32 cellular contexts compared by ENCODE assay signal in genomic region chr1:212491454-212491853, GRCh38. TPM values are rescaled to one million over a fixed set of nuclear protein-coding genes. Genes with fewer than 3 reads are reported as not detected.
DNase-seq lines count a peak whose midpoint lies in the region; ATAC-seq, FAIRE-seq and TF ChIP-seq lines count a peak whose summit lies in the region.
"Had no signal": no experiment of that assay in that cellular context is flagged by ENCODE, and none has a peak within 500 bp of the region (broad histone marks: within the 10 kb centered on the region; RNA-seq: fewer than 3 reads in every experiment).

No MANE protein-coding gene starts in this region.

- no peak for TF ChIP-seq RAD21 in K562 (CRISPR knock-in tag; conservative IDR thresholded peaks at IDR 0.05 in 1 of 2, IDR thresholded peaks at IDR 0.05 in 1 of 2)

- no peaks in the 10 kb centered on the region for H3K9me3 ChIP-seq in K562 (replicated peaks; ENCODE audit: control insufficient read depth, insufficient read depth, low read depth, low read length)
- H3K9me3 ChIP-seq: adrenal gland, esophagus squamous epithelium, pancreas, upper lobe of left lung had no signal

- 5% methylated on average over 4 of the region's 4 CpGs for WGBS in K562 (ENCODE audit: insufficient coverage, low coverage, missing lambda C conversion rate)

- no peak overlapping the region for H3K27ac ChIP-seq in K562 (ENCODE audit: extremely low read depth, low read depth, low read length)
- H3K27ac ChIP-seq: 22Rv1, adrenal gland, esophagus squamous epithelium, foreskin keratinocyte, pancreas had no signal

- H3K27ac Mint-ChIP-seq in stimulated activated effector memory CD8-positive, alpha-beta T cell treated with anti-CD3 and anti-CD28 coated beads, Interleukin-12 subunit alpha, Interleukin-12 subunit beta, amount 100 ng/mL, for 72 hours: peak overlapping the region; percentile 39
- H3K27ac Mint-ChIP-seq: activated CD4-positive, alpha-beta memory T cell treated with anti-CD3 and anti-CD28 coated beads, Interleukin-2, amount 10 ng/mL, durations not matched to agents 7 days and 5 days; activated naive CD4-positive, alpha-beta T cell treated with anti-CD3 and anti-CD28 coated beads for 36 hours; CD4-positive, alpha-beta memory T cell; nephron progenitor cell; stimulated activated memory B cell treated with anti-CD40 and anti-IgM and Interleukin-4, amounts not matched to agents 10 μg/mL and 1 μg/mL and 100 μg/mL, for 72 hours had no signal

- CTCF ChIA-PET in K562 (lab: Yijun Ruan, JAX; ENCODE audit: low intra/inter-chr PET ratio): no interaction called here

- no peaks in the 10 kb centered on the region for H3K36me3 Mint-ChIP-seq in stimulated activated effector memory CD8-positive, alpha-beta T cell treated with anti-CD3 and anti-CD28 coated beads, Interleukin-12 subunit alpha, Interleukin-12 subunit beta, amount 100 ng/mL, for 72 hours
- H3K36me3 Mint-ChIP-seq: CD4-positive, alpha-beta memory T cell; stimulated activated memory B cell treated with anti-CD40 and anti-IgM and Interleukin-4, amounts not matched to agents 10 μg/mL and 1 μg/mL and 100 μg/mL, for 72 hours had no signal

- POLR2A ChIA-PET in K562 (lab: Yijun Ruan, JAX): interaction anchor here (0.7 to 1.3 kb wide), 5 partner anchors 9 to 128 kb away, joined by 3 to 6 read pairs (median 3); partner anchors contain the start of gene ATF3

- ATAC-seq in K562: no peak
- ATAC-seq in stimulated activated effector memory CD8-positive, alpha-beta T cell treated with anti-CD3 and anti-CD28 coated beads, Interleukin-12 subunit alpha, Interleukin-12 subunit beta, amount 100 ng/mL, for 72 hours: no peak
- ATAC-seq: activated CD4-positive, CD25-positive, alpha-beta regulatory T cell treated with anti-CD3 and anti-CD28 coated beads, Interleukin-2, amount 50 U/mL, for 24 hours; foreskin keratinocyte; stimulated activated memory B cell treated with anti-CD40 and anti-IgM and Interleukin-4, amounts not matched to agents 10 μg/mL and 1 μg/mL and 100 μg/mL, for 72 hours had no signal

- H2AFZ ChIP-seq in K562 (ENCODE audit: low read depth, low read length): no peak overlapping the region

- TF ChIP-seq POLR2A in K562 (conservative IDR thresholded peaks at IDR 0.05): no peak

- H3K4me2 ChIP-seq in K562 (ENCODE audit: insufficient read depth, low read length): no peak overlapping the region

- in situ Hi-C loops in K562 (cut with MboI): no loop called here

- no peak overlapping the region for H3K4me3 Mint-ChIP-seq in stimulated activated effector memory CD8-positive, alpha-beta T cell treated with anti-CD3 and anti-CD28 coated beads, Interleukin-12 subunit alpha, Interleukin-12 subunit beta, amount 100 ng/mL, for 72 hours
- H3K4me3 Mint-ChIP-seq: activated CD4-positive, alpha-beta memory T cell treated with anti-CD3 and anti-CD28 coated beads, Interleukin-2, amount 10 ng/mL, durations not matched to agents 7 days and 5 days; activated naive CD4-positive, alpha-beta T cell treated with anti-CD3 and anti-CD28 coated beads for 36 hours; CD4-positive, alpha-beta memory T cell; central memory CD8-positive, alpha-beta T cell; nephron progenitor cell; stimulated activated memory B cell treated with anti-CD40 and anti-IgM and Interleukin-4, amounts not matched to agents 10 μg/mL and 1 μg/mL and 100 μg/mL, for 72 hours had no signal

- peak; percentile 80 for DNase-seq in SIG-M5 treated with dmso at 0.1 percent for 504 hours (lab: John Stamatoyannopoulos, UW; ENCODE audit: unreplicated experiment)
- no peak for DNase-seq in SIG-M5 (lab: John Stamatoyannopoulos, UW)
- peak; percentile 43 to 81 for DNase-seq in NOMO-1 (lab: John Stamatoyannopoulos, UW; ENCODE audit: unreplicated experiment in 2 of 2)
- DNase-seq in K562 (ENCODE audit: extremely low read depth in 1 of 4, low spot score in 3 of 4): no peak
- DNase-seq in stimulated activated effector memory CD8-positive, alpha-beta T cell treated with anti-CD3 and anti-CD28 coated beads, Interleukin-12 subunit alpha, Interleukin-12 subunit beta, amount 100 ng/mL, for 72 hours (ENCODE audit: low spot score in 2 of 2): no peak
- no peak for DNase-seq in NCI-H1694 treated with DMSO at 0.1 percent for 48 hours (lab: John Stamatoyannopoulos, UW)
- no peak for DNase-seq in SW480 (ENCODE audit: low spot score)
- DNase-seq in iPS-NIHi7 (ENCODE audit: extremely low spot score): no peak
- DNase-seq: activated CD4-positive, alpha-beta memory T cell treated with anti-CD3 and anti-CD28 coated beads, Interleukin-2, amount 10 ng/mL, durations not matched to agents 7 days and 5 days; activated CD8-positive, alpha-beta memory T cell treated with anti-CD3 and anti-CD28 coated beads, Interleukin-2, amount 50 U/mL, for 48 hours; activated naive CD4-positive, alpha-beta T cell treated with anti-CD3 and anti-CD28 coated beads for 36 hours; CD4-positive, alpha-beta memory T cell; dorsolateral prefrontal cortex; EL; esophagus squamous epithelium; foreskin keratinocyte; NCI-H1436; NCI-H2081 treated with DMSO at 0.1 percent for 48 hours; NCI-H226; NCI-H526 treated with DMSO at 0.1 percent for 48 hours; nephron progenitor cell; pancreas; retina; T-helper 2 cell; upper lobe of left lung had no signal

- H3K79me2 ChIP-seq in K562 (ENCODE audit: control insufficient read depth, insufficient read depth, low read length): no peaks in the 10 kb centered on the region

- no peak for TF ChIP-seq EP300 in K562 (IDR thresholded peaks at IDR 0.05; ENCODE audit: low read length)

- no peaks in the 10 kb centered on the region for H4K20me1 ChIP-seq in K562 (replicated peaks; ENCODE audit: control insufficient read depth, insufficient read depth, low read length)

- intact Hi-C loops in K562 (cut with micrococcal nuclease): no loop called here

- no peak for TF ChIP-seq CTCF in K562 (IDR thresholded peaks at IDR 0.05 in 2 of 3, conservative IDR thresholded peaks at IDR 0.05 in 1 of 3; ENCODE audit: insufficient read depth in 2 of 3, low read depth in 1 of 3, low read length in 3 of 3)

- no peaks in the 10 kb centered on the region for H3K36me3 ChIP-seq in K562 (ENCODE audit: control insufficient read depth, insufficient read depth, low read length)
- H3K36me3 ChIP-seq: adrenal gland, esophagus squamous epithelium, pancreas, upper lobe of left lung had no signal

- peaks cover 2 to 3% of the 10 kb centered on the region in 2 experiments; a peak in 3 of 5 replicates for H3K4me1 ChIP-seq in K562 (replicated peaks in 1 of 2; ENCODE audit: control insufficient read depth in 2 of 2, insufficient read depth in 2 of 2, low read length in 2 of 2)
- H3K4me1 ChIP-seq: adrenal gland, foreskin keratinocyte had no signal

- H3K4me3 ChIP-seq in K562: no peak overlapping the region
- H3K4me3 ChIP-seq: adrenal gland, dorsolateral prefrontal cortex, esophagus squamous epithelium, pancreas, upper lobe of left lung had no signal

- H3K4me1 Mint-ChIP-seq in stimulated activated effector memory CD8-positive, alpha-beta T cell treated with anti-CD3 and anti-CD28 coated beads, Interleukin-12 subunit alpha, Interleukin-12 subunit beta, amount 100 ng/mL, for 72 hours: peaks cover 15% of the 10 kb centered on the region
- H3K4me1 Mint-ChIP-seq: CD4-positive, alpha-beta memory T cell had no signal

- FAIRE-seq in K562 (lab: Jason Lieb, UNC): no peak
- FAIRE-seq: H1, HTR-8/SVneo, pancreas had no signal

- peaks cover 29 to 41% of the 10 kb centered on the region in 2 experiments for H3K27me3 ChIP-seq in K562 (ENCODE audit: control insufficient read depth in 2 of 2, insufficient read depth in 2 of 2, low read length in 2 of 2)
- H3K27me3 ChIP-seq: adrenal gland, dorsolateral prefrontal cortex, esophagus squamous epithelium, pancreas, upper lobe of left lung had no signal

- no TSS peak for BruUV-seq in K562 (replicated peaks; lab: Mats Ljungman, UMichigan)

- no peaks in the 10 kb centered on the region for H3K9me3 Mint-ChIP-seq in stimulated activated effector memory CD8-positive, alpha-beta T cell treated with anti-CD3 and anti-CD28 coated beads, Interleukin-12 subunit alpha, Interleukin-12 subunit beta, amount 100 ng/mL, for 72 hours
- H3K9me3 Mint-ChIP-seq: activated CD4-positive, alpha-beta memory T cell treated with anti-CD3 and anti-CD28 coated beads, Interleukin-2, amount 10 ng/mL, durations not matched to agents 7 days and 5 days; activated naive CD4-positive, alpha-beta T cell treated with anti-CD3 and anti-CD28 coated beads for 36 hours; CD4-positive, alpha-beta memory T cell; central memory CD8-positive, alpha-beta T cell; nephron progenitor cell; stimulated activated memory B cell treated with anti-CD40 and anti-IgM and Interleukin-4, amounts not matched to agents 10 μg/mL and 1 μg/mL and 100 μg/mL, for 72 hours had no signal

- no peaks in the 10 kb centered on the region for H3K9me1 ChIP-seq in K562 (ENCODE audit: control insufficient read depth, insufficient read depth, low read length)

- no peak overlapping the region for H3K9ac ChIP-seq in K562 (ENCODE audit: insufficient read depth in 1 of 2, low read depth in 2 of 2, low read length in 2 of 2)

TF ChIP-seq in K562, 482 proteins besides CTCF, POLR2A, EP300 and RAD21:
- TF ChIP-seq MYBL2 (IDR thresholded peaks at IDR 0.05; ENCODE audit: low read depth): no peak
- TF ChIP-seq MYBL2 (CRISPR knock-in tag; IDR thresholded peaks at IDR 0.05; ENCODE audit: borderline replicate concordance): no peak
- 0 out of 2 replicates have a peak, but pooled peaks have one; percentile 32 for TF ChIP-seq ZNF175 (CRISPR knock-in tag; IDR thresholded peaks at IDR 0.05; ENCODE audit: low read depth)
- no peak for TF ChIP-seq TFAM (CRISPR knock-in tag; conservative IDR thresholded peaks at IDR 0.05)
- peak; percentile 45; the same call in 1 of the 2 replicates for TF ChIP-seq ZNF589 (CRISPR knock-in tag; IDR thresholded peaks at IDR 0.05; ENCODE audit: low read depth)

RNA-seq across cellular contexts. Expression of gene NENF, which starts 58.7 kb away (rescaled TPM):
- 18.4 and 30.9 TPM in 2 replicates for total RNA-seq in K562 (2011; cell fraction: chromatin; rRNA removed; ENCODE audit: low replicate concordance)
- total RNA-seq in K562 (2011; cell fraction: nucleolus; rRNA removed): 52.2 and 53.7 TPM in 2 replicates
- total RNA-seq in K562 (2011; cell fraction: nucleoplasm; rRNA removed): 47.9 and 75.6 TPM in 2 replicates
- total RNA-seq in K562 (2014; rRNA removed): 97.3 and 100 TPM in 2 replicates
- 62.9 and 72.8 TPM in 2 replicates for total RNA-seq in K562 (2014; rRNA removed; fragmentation: Illumina TruSeq; extraction: Trizol)
- total RNA-seq in K562 (2015; rRNA removed; fragmentation: Illumina TruSeq; extraction: Trizol): 51.0 and 55.1 TPM in 2 replicates
- total RNA-seq in K562 (2021): 74.0 and 74.4 TPM in 2 replicates
- 87.6 and 92.4 TPM in 2 replicates for polyA plus RNA-seq in K562 (2011; rRNA removed)
- polyA plus RNA-seq in K562 (2011; cell fraction: cytosol; rRNA removed): 66.7 and 98.8 TPM in 2 replicates
- polyA plus RNA-seq in K562 (2011; cell fraction: nucleus; rRNA removed): 32.2 and 37.6 TPM in 2 replicates
- 70.5 and 73.8 TPM in 2 replicates for polyA plus RNA-seq in K562 (2012)
- polyA plus RNA-seq in K562 (2014; fragmentation: Illumina TruSeq; extraction: Trizol): 53.4 and 59.9 TPM in 2 replicates
- polyA plus RNA-seq in K562 (2014; fragmentation: Nextera tagmentation; extraction: Ambion mirVana): 10 to 100 TPM in 1 of 2 experiments, 1 to 10 TPM in 1; 6.1 to 11.4 TPM
- 89.2 and 95.7 TPM in 2 replicates for polyA plus RNA-seq in K562 (2014; rRNA removed)
- 20.8 and 22.7 TPM in 2 replicates for polyA minus RNA-seq in K562 (2011; rRNA and poly(A)+ RNA removed)
- polyA minus RNA-seq in K562 (2011; cell fraction: cytosol; rRNA and poly(A)+ RNA removed): 15.7 and 18.1 TPM in 2 replicates
- 4.0 and 9.8 TPM in 2 replicates for polyA minus RNA-seq in K562 (2011; cell fraction: nucleus; rRNA and poly(A)+ RNA removed)

Comparison
In these comparisons a context has a peak if more than half of its experiments do, and no peak if none do; other contexts are left out.
1. DNase-seq: peak in SIG-M5 treated with dmso at 0.1 percent for 504 hours (single experiment) and NOMO-1 (2 of 2); none in SIG-M5 (single experiment), K562 (0 of 4), stimulated activated effector memory CD8-positive, alpha-beta T cell treated with anti-CD3 and anti-CD28 coated beads, Interleukin-12 subunit alpha, Interleukin-12 subunit beta, amount 100 ng/mL, for 72 hours (0 of 2), NCI-H1694 treated with DMSO at 0.1 percent for 48 hours (single experiment), SW480 (single experiment) and iPS-NIHi7 (single experiment).